ENCODE assay signal across 28 cellular contexts in genomic region chr11:73129198-73129597, GRCh38.
"Had no signal": no experiment of that assay in that cellular context is flagged by ENCODE, and none has a peak within 500 bp of the region (broad histone marks: within the 10 kb centered on the region; RNA-seq: fewer than 3 reads in every experiment).

No MANE protein-coding gene starts in this region.

- H3K4me1 Mint-ChIP-seq: activated CD4-positive, alpha-beta memory T cell treated with anti-CD3 and anti-CD28 coated beads, Interleukin-2, amount 10 ng/mL, durations not matched to agents 7 days and 5 days; activated naive CD4-positive, alpha-beta T cell treated with anti-CD3 and anti-CD28 coated beads, Interleukin-2, amount 10 ng/mL, durations not matched to agents 7 days and 5 days had no signal

- H3K27me3 Mint-ChIP-seq: activated CD4-positive, alpha-beta memory T cell treated with anti-CD3 and anti-CD28 coated beads, Interleukin-2, amount 10 ng/mL, durations not matched to agents 7 days and 5 days; activated CD4-positive, alpha-beta T cell treated with anti-CD3 and anti-CD28 coated beads, Interleukin-2, amount 10 ng/mL, durations not matched to agents 7 days and 5 days; activated naive CD4-positive, alpha-beta T cell treated with anti-CD3 and anti-CD28 coated beads, Interleukin-2, amount 10 ng/mL, durations not matched to agents 7 days and 5 days; activated naive CD8-positive, alpha-beta T cell treated with anti-CD3 and anti-CD28 coated beads, Interleukin-2, amount 10 ng/mL, durations not matched to agents 7 days and 5 days; activated T-cell treated with anti-CD3 and anti-CD28 coated beads, Interleukin-2, amount 50 U/mL, for 24 hours; brain had no signal

- DNase-seq: activated CD4-positive, alpha-beta memory T cell treated with anti-CD3 and anti-CD28 coated beads, Interleukin-2, amount 10 ng/mL, durations not matched to agents 7 days and 5 days; activated CD4-positive, alpha-beta T cell treated with anti-CD3 and anti-CD28 coated beads for 1 hour; activated CD4-positive, alpha-beta T cell treated with anti-CD3 and anti-CD28 coated beads for 4 hours; activated CD4-positive, alpha-beta T cell treated with anti-CD3 and anti-CD28 coated beads, Interleukin-2, amount 10 ng/mL, durations not matched to agents 7 days and 5 days; activated CD4-positive, alpha-beta T cell treated with anti-CD3 and anti-CD28 coated beads, Interleukin-2, amount 50 U/mL, for 4 hours; activated CD8-positive, alpha-beta memory T cell treated with anti-CD3 and anti-CD28 coated beads, Interleukin-2, amount 50 U/mL, for 48 hours; activated gamma-delta T cell; activated naive CD4-positive, alpha-beta T cell; activated naive CD4-positive, alpha-beta T cell treated with anti-CD3 and anti-CD28 coated beads, Interleukin-2, amount 10 ng/mL, durations not matched to agents 7 days and 5 days; activated naive CD8-positive, alpha-beta T cell treated with anti-CD3 and anti-CD28 coated beads, Interleukin-2, amount 10 ng/mL, durations not matched to agents 7 days and 5 days; activated T-cell treated with anti-CD3 and anti-CD28 coated beads for 4 hours; activated T-cell treated with anti-CD3 and anti-CD28 coated beads, Interleukin-2, amount 50 U/mL, for 24 hours; activated T-cell treated with anti-CD3 and anti-CD28 coated beads, Interleukin-2, amount 50 U/mL, for 72 hours; central memory CD4-positive, alpha-beta T cell; cerebellar nuclear complex; colonic mucosa; effector CD8-positive, alpha-beta T cell; esophagus squamous epithelium; foreskin melanocyte; T-helper 1 cell; T-helper 2 cell had no signal

- ATAC-seq: activated naive CD4-positive, alpha-beta T cell treated with anti-CD3 and anti-CD28 coated beads, Interleukin-2, amount 50 U/mL, for 72 hours; activated T-cell treated with anti-CD3 and anti-CD28 coated beads, Interleukin-2, amount 50 U/mL, for 72 hours; gastroesophageal sphincter; WTC11 had no signal

- H3K4me3 Mint-ChIP-seq: activated CD4-positive, alpha-beta memory T cell treated with anti-CD3 and anti-CD28 coated beads, Interleukin-2, amount 10 ng/mL, durations not matched to agents 7 days and 5 days; activated CD4-positive, alpha-beta T cell treated with anti-CD3 and anti-CD28 coated beads, Interleukin-2, amount 10 ng/mL, durations not matched to agents 7 days and 5 days; activated naive CD4-positive, alpha-beta T cell treated with anti-CD3 and anti-CD28 coated beads, Interleukin-2, amount 10 ng/mL, durations not matched to agents 7 days and 5 days; activated naive CD8-positive, alpha-beta T cell treated with anti-CD3 and anti-CD28 coated beads, Interleukin-2, amount 10 ng/mL, durations not matched to agents 7 days and 5 days; activated T-cell treated with anti-CD3 and anti-CD28 coated beads, Interleukin-2, amount 50 U/mL, for 24 hours; activated T-cell treated with anti-CD3 and anti-CD28 coated beads, Interleukin-2, amount 50 U/mL, for 72 hours; brain; WTC11 had no signal

- H3K27ac Mint-ChIP-seq: activated CD4-positive, alpha-beta memory T cell treated with anti-CD3 and anti-CD28 coated beads, Interleukin-2, amount 10 ng/mL, durations not matched to agents 7 days and 5 days; activated CD4-positive, alpha-beta T cell treated with anti-CD3 and anti-CD28 coated beads, Interleukin-2, amount 10 ng/mL, durations not matched to agents 7 days and 5 days; activated naive CD4-positive, alpha-beta T cell treated with anti-CD3 and anti-CD28 coated beads, Interleukin-2, amount 10 ng/mL, durations not matched to agents 7 days and 5 days; activated naive CD8-positive, alpha-beta T cell treated with anti-CD3 and anti-CD28 coated beads, Interleukin-2, amount 10 ng/mL, durations not matched to agents 7 days and 5 days; activated T-cell treated with anti-CD3 and anti-CD28 coated beads, Interleukin-2, amount 50 U/mL, for 24 hours; activated T-cell treated with anti-CD3 and anti-CD28 coated beads, Interleukin-2, amount 50 U/mL, for 72 hours; brain; WTC11 had no signal

- FAIRE-seq: endometrium, endothelial cell of umbilical vein, TTC549 had no signal
